Comparison of ENCODE assay signal across 8 cellular contexts in genomic region chr7:42237891-42238531, GRCh38. TPM values are rescaled to one million over a fixed set of nuclear protein-coding genes. Genes with fewer than 3 reads are reported as not detected.
A peak's percentile ranks its signal among the peaks of the same experiment; 100 is the strongest.
DNase-seq lines count a peak whose midpoint lies in the region; ATAC-seq and TF ChIP-seq lines count a peak whose summit lies in the region.

No MANE protein-coding gene starts in this region.

- intact Hi-C loops in stomach (cut with DNase I; ENCODE audit: low total_unique reads): no loop called here

- WGBS in stomach, 5 donors: 7 to 16% (median 8%) methylated on average over 23 to 37 of the region's 54 CpGs

- H3K9me2 ChIP-seq in Loucy (replicated peaks; ENCODE audit: low read depth, low read length): no peaks in the 10 kb centered on the region

- H3K9me3 ChIP-seq in Loucy (ENCODE audit: insufficient read depth, low read depth, low read length) (no peaks in the 10 kb centered on the region), stomach (no peaks in the 10 kb centered on the region)

- H3K36me3 ChIP-seq in Loucy (ENCODE audit: insufficient read depth, low read length): no peaks in the 10 kb centered on the region
- no peaks in the 10 kb centered on the region for H3K36me3 ChIP-seq in stomach

- no peak for TF ChIP-seq POLR2A in stomach (IDR thresholded peaks at IDR 0.05)

- H3K9ac ChIP-seq in Loucy (ENCODE audit: low read depth, low read length, poor library complexity, severe bottlenecking): peak overlapping the region; percentile 68

- H3K4me1 ChIP-seq in Loucy (ENCODE audit: insufficient read depth, low read length, poor library complexity, severe bottlenecking): peaks cover 7% of the 10 kb centered on the region
- peaks cover 0 to 48% (median 27%) of the 10 kb centered on the region in 4 donors for H3K4me1 ChIP-seq in stomach

- TF ChIP-seq EP300 in stomach (IDR thresholded peaks at IDR 0.05): no peak

- H3K4me2 ChIP-seq in Loucy (ENCODE audit: low read depth, low read length, poor library complexity, severe bottlenecking): peak overlapping the region; percentile 66

- no peak for TF ChIP-seq CTCF in Loucy (conservative IDR thresholded peaks at IDR 0.05; ENCODE audit: low read length)
- peak in 1 of 7 experiments; percentile 6 for TF ChIP-seq CTCF in stomach (IDR thresholded peaks at IDR 0.05)

- H3F3A ChIP-seq in Loucy (ENCODE audit: low read depth): no peaks in the 10 kb centered on the region

- H3K79me2 ChIP-seq in Loucy (ENCODE audit: insufficient read depth, low read length): no peaks in the 10 kb centered on the region

- DNase-seq in Caki2 (ENCODE audit: low read depth): peak; percentile 46
- peak; percentile 7 for DNase-seq in cerebellum (ENCODE audit: low spot score)
- no peak for DNase-seq in stomach
- DNase-seq in superior temporal gyrus (ENCODE audit: extremely low spot score): no peak
- no peak for DNase-seq in NCI-H2029 (lab: John Stamatoyannopoulos, UW)

- peak overlapping the region; percentile 75 for H3K4me3 ChIP-seq in Loucy (ENCODE audit: low read length, poor library complexity, severe bottlenecking)
- H3K4me3 ChIP-seq in stomach: peak overlapping the region; percentile 72 to 80 (median 74)

- in situ Hi-C loops in Caki2 (cut with HindIII; ENCODE audit: low pct_unique_long_range_greater_than_20kb, low sequenced_read_pairs): no loop called here

- H2AFZ ChIP-seq in Loucy (ENCODE audit: low read length): peak overlapping the region; percentile 82

- ATAC-seq in GM21717 (IDR thresholded peaks at IDR 0.05; ENCODE audit: unreplicated experiment): no peak

- H3K27ac ChIP-seq in layer of hippocampus (ENCODE audit: low read depth, low read length): peak overlapping the region; percentile 75
- peak overlapping the region; percentile 85 to 94 (median 89) for H3K27ac ChIP-seq in stomach

- no peaks in the 10 kb centered on the region for H4K20me1 ChIP-seq in Loucy (ENCODE audit: insufficient read depth, low read length, poor library complexity, severe bottlenecking)

- H3K27me3 ChIP-seq in Loucy (ENCODE audit: insufficient read depth, low read length, poor library complexity, severe bottlenecking) (no peaks in the 10 kb centered on the region), layer of hippocampus (ENCODE audit: control insufficient read depth, insufficient read depth, low read length) (no peaks in the 10 kb centered on the region), stomach (peaks cover 0 to 39% (median 21%) of the 10 kb centered on the region in 3 donors)

RNA-seq across cellular contexts. Expression of gene GLI3, which starts 1.0 kb away (rescaled TPM):
- 1.8 and 1.9 TPM in 2 replicates for total RNA-seq in Caki2 (2014; rRNA removed; shearing (Covaris generic); ENCODE audit: low replicate concordance)
- total RNA-seq in cerebellum (11.6 TPM), stomach (1 to 10 TPM in 4 of 5 donors, under 1 TPM in 1; 0.29 to 7.0 (median 5.4) TPM)
- polyA plus RNA-seq in stomach: 1 to 10 TPM; 1.4 to 2.8 (median 1.5) TPM

Comparison
In these comparisons a context has a peak if more than half of its experiments do, and no peak if none do; other contexts are left out.
1. DNase-seq: peak in Caki2 (single experiment) and cerebellum (single experiment); none in stomach (single experiment), superior temporal gyrus (single experiment) and NCI-H2029 (single experiment).